23 cellular contexts compared by ENCODE assay signal in genomic region chr17:63533433-63534077, GRCh38. TPM values are rescaled to one million over a fixed set of nuclear protein-coding genes. Genes with fewer than 3 reads are reported as not detected.
"Had no signal": no experiment of that assay in that cellular context is flagged by ENCODE, and none has a peak within 500 bp of the region (broad histone marks: within the 10 kb centered on the region; RNA-seq: fewer than 3 reads in every experiment).

No MANE protein-coding gene starts in this region.

- DNase-seq: activated CD4-positive, alpha-beta T cell treated with anti-CD3 and anti-CD28 coated beads, Interleukin-2, amount 10 ng/mL, durations not matched to agents 7 days and 5 days; activated gamma-delta T cell treated with Interleukin-2 at 50 U/mL for 16 hours; activated naive CD8-positive, alpha-beta T cell treated with anti-CD3 and anti-CD28 coated beads, Interleukin-2, amount 10 ng/mL, durations not matched to agents 7 days and 5 days; anterior cingulate cortex; brain microvascular endothelial cell; cortex of kidney; effector CD4-positive, alpha-beta T cell; esophagus squamous epithelium; hypothalamus; kidney glomerular epithelial cell; left ventricle myocardium superior; occipital lobe; stimulated activated CD4-positive, alpha-beta T cell treated with anti-CD3 and anti-CD28 coated beads, Interleukin-4, amount 100 ng/mL, for 4 hours; stimulated activated CD8-positive, alpha-beta memory T cell treated with anti-CD3 and anti-CD28 coated beads, Interleukin-4, amount 100 ng/mL, for 48 hours; stimulated activated naive CD4-positive, alpha-beta T cell treated with Interleukin-2 at 50 U/mL for 16 hours; substantia nigra; uterus had no signal

- H3K9me3 ChIP-seq: esophagus squamous epithelium, prostate gland, tibial nerve, uterus had no signal

- H3K27ac ChIP-seq: brain microvascular endothelial cell, esophagus squamous epithelium, prostate gland, skin epidermis, tibial nerve, uterus had no signal

- ATAC-seq: left ventricle myocardium superior; natural killer cell treated with Interleukin-12 subunit alpha and Interleukin-12 subunit beta and Interleukin-15 and Interleukin-18, amount 100 ng/mL, for 72 hours; right cardiac atrium had no signal

- H3K4me3 ChIP-seq: esophagus squamous epithelium, prostate gland, skin epidermis, tibial nerve, uterus had no signal

- H3K36me3 ChIP-seq: brain microvascular endothelial cell, esophagus squamous epithelium, prostate gland, tibial nerve, uterus had no signal

RNA-seq across cellular contexts. Expression of gene KCNH6, which starts 10.4 kb away (rescaled TPM):
- total RNA-seq: activated CD4-positive, alpha-beta T cell treated with anti-CD3 and anti-CD28 coated beads, Interleukin-2, amount 10 ng/mL, durations not matched to agents 7 days and 5 days; activated naive CD8-positive, alpha-beta T cell treated with anti-CD3 and anti-CD28 coated beads, Interleukin-2, amount 10 ng/mL, durations not matched to agents 7 days and 5 days; esophagus squamous epithelium; glomerular endothelial cell; left ventricle myocardium superior; natural killer cell treated with Interleukin-12 subunit alpha and Interleukin-12 subunit beta and Interleukin-15 and Interleukin-18, amount 100 ng/mL, for 72 hours; right cardiac atrium; tibial nerve; uterus had no signal
- polyA plus RNA-seq: right cardiac atrium had no signal

RNA-seq across cellular contexts. Expression of gene ACE, which starts 56.7 kb away (rescaled TPM):
- total RNA-seq: natural killer cell treated with Interleukin-12 subunit alpha and Interleukin-12 subunit beta and Interleukin-15 and Interleukin-18, amount 100 ng/mL, for 72 hours had no signal
